Comparison of ENCODE assay signal across 8 cellular contexts in the genomic region with DNA sequence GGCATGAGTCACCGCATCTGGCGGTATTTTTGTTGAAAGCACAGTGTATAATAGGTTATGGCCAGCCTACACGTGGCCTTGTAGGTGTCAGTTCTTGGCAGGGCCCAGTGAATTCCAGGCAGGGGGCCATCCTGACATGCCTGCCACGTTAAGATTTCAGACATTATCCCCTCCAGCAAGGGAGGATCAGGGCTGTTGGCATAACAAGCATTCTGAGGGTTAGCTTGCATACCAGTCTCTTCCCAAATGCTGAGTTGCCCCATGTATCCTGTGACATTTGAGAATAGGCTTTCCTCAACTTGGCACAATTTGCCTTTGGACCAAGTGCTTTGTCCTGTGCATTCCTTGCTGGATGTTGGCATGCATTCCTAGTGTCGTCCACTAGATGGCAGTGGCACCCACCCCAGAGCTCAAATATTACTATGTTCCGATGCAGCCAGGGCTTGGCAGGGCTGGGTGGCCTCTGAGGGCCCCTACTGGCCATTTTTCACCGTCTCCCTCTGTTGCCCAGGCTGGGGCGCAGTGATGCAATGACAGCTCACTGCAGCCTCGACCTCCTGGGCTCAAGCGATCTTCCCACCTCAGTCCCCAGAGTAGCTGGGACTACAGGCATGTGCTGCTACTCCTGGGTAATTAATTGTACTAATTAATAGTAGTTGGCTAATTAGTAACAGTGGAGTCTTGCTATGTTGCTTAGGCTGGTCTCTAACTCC. TPM values are rescaled to one million over a fixed set of nuclear protein-coding genes. Genes with fewer than 3 reads are reported as not detected.
DNase-seq lines count a peak whose midpoint lies in the region; ATAC-seq lines count a peak whose summit lies in the region.

No MANE protein-coding gene starts in this region.

- peak; percentile 49 for ATAC-seq in HG02938 (IDR thresholded peaks at IDR 0.05; ENCODE audit: unreplicated experiment)
- ATAC-seq in HG03095 (IDR thresholded peaks at IDR 0.05; ENCODE audit: unreplicated experiment) = no peak

- H3K27ac ChIP-seq in caudate nucleus (ENCODE audit: low read depth, low read length) = no peak overlapping the region

- DNase-seq in GM04503 (ENCODE audit: low read depth) (peak; percentile 49), NCI-H460 (ENCODE audit: extremely low read depth, low read depth) (peak; percentile 79), caudate nucleus (lab: John Stamatoyannopoulos, UW) (peak in 59 of 61 donors; percentile 5 to 88 (median 60)), kidney glomerular epithelial cell (lab: John Stamatoyannopoulos, UW) (peak; percentile 67)
- DNase-seq in activated CD4-positive, CD25-positive, alpha-beta regulatory T cell treated with anti-CD3 and anti-CD28 coated beads, Interleukin-2, amount 50 U/mL, for 16 hours (ENCODE audit: low read depth, low spot score) = peak; percentile 46
- peak; percentile 80 for DNase-seq in stimulated activated CD4-positive, alpha-beta T cell treated with anti-CD3 and anti-CD28 coated beads, Interleukin-1b, Interleukin-23, amount 100 ng/mL, for 48 hours

RNA-seq across cellular contexts. Expression of gene NLRP12, which starts 31.2 kb away (rescaled TPM):
- total RNA-seq in NCI-H460 (2014; rRNA removed; shearing (Covaris generic)) = not detected in 2 replicates
- not detected in 2 replicates for polyA plus RNA-seq in NCI-H460 (2014; cell fraction: nucleus; rRNA removed)
